11 cellular contexts compared by ENCODE assay signal in the genomic region with DNA sequence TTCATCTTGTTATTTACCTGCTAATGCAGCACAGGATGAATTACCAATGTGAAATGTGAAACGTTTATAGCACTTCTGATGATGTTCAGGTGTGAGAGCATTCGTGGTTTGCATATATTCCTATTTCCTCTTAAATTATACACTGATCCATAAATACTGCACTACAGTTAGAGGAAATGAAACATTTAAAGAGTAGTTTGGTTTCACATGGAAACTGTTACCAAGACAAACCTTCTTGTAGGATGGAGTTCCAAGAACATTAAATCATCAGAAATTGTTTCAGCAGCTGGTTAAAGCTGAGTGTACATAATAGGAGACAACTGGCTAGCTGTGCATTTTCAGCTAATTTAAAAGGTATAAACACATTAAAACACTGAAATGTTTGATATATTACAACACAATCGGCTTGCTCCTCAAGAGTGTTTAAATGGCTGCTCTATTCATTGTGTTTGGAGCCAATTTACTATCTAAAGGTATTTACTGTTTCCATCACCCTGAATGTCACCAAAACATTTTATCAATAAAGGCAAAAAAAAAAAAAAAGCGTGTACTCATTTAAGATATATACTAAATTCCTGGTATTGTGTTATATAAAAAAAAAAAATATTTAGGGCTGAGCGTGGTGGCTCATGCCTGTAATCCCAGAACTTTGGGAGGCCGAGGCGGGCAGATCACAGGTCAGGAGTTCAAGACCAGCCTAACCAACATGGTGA.
A peak's percentile ranks its signal among the peaks of the same experiment; 100 is the strongest.
DNase-seq lines count a peak whose midpoint lies in the region; ATAC-seq, FAIRE-seq and TF ChIP-seq lines count a peak whose summit lies in the region.
"Had no signal": no experiment of that assay in that cellular context is flagged by ENCODE, and none has a peak within 500 bp of the region (broad histone marks: within the 10 kb centered on the region; RNA-seq: fewer than 3 reads in every experiment).

No MANE protein-coding gene starts in this region.

- no peaks in the 10 kb centered on the region for H3K27me3 Mint-ChIP-seq in T-cell

- no peaks in the 10 kb centered on the region for H3K9me3 Mint-ChIP-seq in T-cell
- H3K9me3 Mint-ChIP-seq: T-helper 1 cell treated with Interleukin-12 subunit alpha and Interleukin-12 subunit beta and Interleukin-4 antibody, amounts not matched to agents 30 μg/mL and 1 μg/mL, for 36 hours had no signal

- POLR2A ChIA-PET in A673 (lab: Charles Lee; ENCODE audit: low non-redundant PET) (no interaction called here), T-cell (lab: Charles Lee) (no interaction called here)

- peak; percentile 53 for DNase-seq in SIG-M5 treated with dmso at 0.1 percent for 504 hours (lab: John Stamatoyannopoulos, UW; ENCODE audit: unreplicated experiment)
- no peak for DNase-seq in SIG-M5 (lab: John Stamatoyannopoulos, UW)
- peak; percentile 47 for DNase-seq in bronchial epithelial cell (ENCODE audit: low read depth)
- DNase-seq in smooth muscle cell (lab: John Stamatoyannopoulos, UW; ENCODE audit: unreplicated experiment), result no peak
- no peak for DNase-seq in NK-92 treated with Interleukin-12 subunit alpha and Interleukin-12 subunit beta, amount 100 ng/mL, for 24 hours (lab: John Stamatoyannopoulos, UW)
- no peak for DNase-seq in A673 (ENCODE audit: low spot score)
- DNase-seq in T-cell, result no peak
- DNase-seq: effector memory CD4-positive, alpha-beta T cell had no signal

- peak overlapping the region; percentile 39 for H3K27ac ChIP-seq in smooth muscle cell (ENCODE audit: low read depth)
- no peak overlapping the region for H3K27ac ChIP-seq in A673 (ENCODE audit: low read depth, low read length, poor library complexity, severe bottlenecking)
- H3K27ac ChIP-seq: C4-2B had no signal

- 95% methylated on average over 7 of the region's 7 CpGs for WGBS in smooth muscle cell (ENCODE audit: low lambda C conversion rate)

- no TSS peak for BruUV-seq in A673 (replicated peaks; lab: Mats Ljungman, UMichigan)

- H3K9ac ChIP-seq in smooth muscle cell (ENCODE audit: low read depth), result no peak overlapping the region

- H3K4me1 Mint-ChIP-seq in T-cell, result peaks cover 20 to 28% (median 21%) of the 10 kb centered on the region in 3 donors

- H3K4me1 ChIP-seq in smooth muscle cell (ENCODE audit: low read depth), result no peaks in the 10 kb centered on the region
- H3K4me1 ChIP-seq in A673 (ENCODE audit: insufficient read depth, low read length, poor library complexity, severe bottlenecking), result no peaks in the 10 kb centered on the region

- H3K4me2 ChIP-seq in smooth muscle cell, result no peak overlapping the region

- H3K27me3 ChIP-seq in bronchial epithelial cell (ENCODE audit: control insufficient read depth, insufficient read depth, low read length) (no peaks in the 10 kb centered on the region), smooth muscle cell (ENCODE audit: low read depth) (no peaks in the 10 kb centered on the region), A673 (replicated peaks; ENCODE audit: insufficient read depth, low read depth, low read length, poor library complexity) (no peaks in the 10 kb centered on the region)

- H3K36me3 ChIP-seq in bronchial epithelial cell (ENCODE audit: control insufficient read depth, insufficient read depth, low read length), result no peaks in the 10 kb centered on the region
- H3K36me3 ChIP-seq in smooth muscle cell (ENCODE audit: low read depth), result no peaks in the 10 kb centered on the region
- no peaks in the 10 kb centered on the region for H3K36me3 ChIP-seq in A673 (ENCODE audit: insufficient read depth, low read length, poor library complexity, severe bottlenecking)

- no peaks in the 10 kb centered on the region for H3F3A ChIP-seq in smooth muscle cell (ENCODE audit: low read depth)

- intact Hi-C loops in A673 (cut with micrococcal nuclease; ENCODE audit: unreplicated experiment), result no loop called here

- FAIRE-seq in bronchial epithelial cell (lab: Jason Lieb, UNC), result no peak

- H3K4me3 Mint-ChIP-seq in T-cell, result no peak overlapping the region
- H3K4me3 Mint-ChIP-seq: T-helper 1 cell treated with Interleukin-12 subunit alpha and Interleukin-12 subunit beta and Interleukin-4 antibody, amounts not matched to agents 30 μg/mL and 1 μg/mL, for 36 hours had no signal

- peaks cover 48% of the 10 kb centered on the region for H3K36me3 Mint-ChIP-seq in T-cell

- H2AFZ ChIP-seq in smooth muscle cell (ENCODE audit: low read depth), result no peak overlapping the region

- CTCF ChIA-PET in A673 (lab: Charles Lee), result no interaction called here
- CTCF ChIA-PET in T-cell (lab: Charles Lee), result no interaction called here

- ATAC-seq in HG03342 (IDR thresholded peaks at IDR 0.05; ENCODE audit: unreplicated experiment), result peak; percentile 73
- no peak for ATAC-seq in T-cell (replicated peaks in 1 of 4)

- TF ChIP-seq CTCF in bronchial epithelial cell (IDR thresholded peaks at IDR 0.05; ENCODE audit: insufficient read depth, low read length, severe bottlenecking), result no peak
- TF ChIP-seq CTCF in smooth muscle cell (IDR thresholded peaks at IDR 0.05; ENCODE audit: borderline replicate concordance, insufficient read depth, poor library complexity, severe bottlenecking), result no peak
- no peak for TF ChIP-seq CTCF in A673 (conservative IDR thresholded peaks at IDR 0.05; ENCODE audit: low read depth, low read length)

- no peak overlapping the region for H3K4me3 ChIP-seq in bronchial epithelial cell (ENCODE audit: low read depth, low read length)
- H3K4me3 ChIP-seq in smooth muscle cell, result no peak overlapping the region
- no peak overlapping the region for H3K4me3 ChIP-seq in A673 (ENCODE audit: low read depth, low read length, poor library complexity, severe bottlenecking)

- no peaks in the 10 kb centered on the region for H3K9me3 ChIP-seq in smooth muscle cell (replicated peaks; ENCODE audit: low read depth)
- no peaks in the 10 kb centered on the region for H3K9me3 ChIP-seq in A673 (ENCODE audit: low read depth, low read length, poor library complexity, severe bottlenecking)

- H3K79me2 ChIP-seq in smooth muscle cell (ENCODE audit: low read depth), result no peaks in the 10 kb centered on the region

- no peak overlapping the region for H3K27ac Mint-ChIP-seq in T-cell

- H4K20me1 ChIP-seq in smooth muscle cell (ENCODE audit: low read depth), result no peaks in the 10 kb centered on the region

Comparison
In these comparisons a context has a peak if more than half of its experiments do, and no peak if none do; other contexts are left out.
1. DNase-seq: peak in SIG-M5 treated with dmso at 0.1 percent for 504 hours (single experiment) and bronchial epithelial cell (single experiment); none in SIG-M5 (single experiment), smooth muscle cell (single experiment), NK-92 treated with Interleukin-12 subunit alpha and Interleukin-12 subunit beta, amount 100 ng/mL, for 24 hours (single experiment), A673 (single experiment) and T-cell (0 of 34).